ENCODE assay signal across 15 cellular contexts in genomic region chr6:37429352-37429750, GRCh38.
"Had no signal": no experiment of that assay in that cellular context is flagged by ENCODE, and none has a peak within 500 bp of the region (broad histone marks: within the 10 kb centered on the region; RNA-seq: fewer than 3 reads in every experiment).

No MANE protein-coding gene starts in this region.

- H3K4me3 Mint-ChIP-seq: activated CD4-positive, alpha-beta T cell treated with anti-CD3 and anti-CD28 coated beads, Interleukin-2, amount 10 ng/mL, durations not matched to agents 24 days and 14 days; activated CD8-positive, alpha-beta T cell treated with anti-CD3 and anti-CD28 coated beads, Interleukin-2, amount 10 ng/mL, durations not matched to agents 7 days and 5 days; activated naive CD8-positive, alpha-beta T cell; stimulated activated naive B cell treated with anti-CD40 and anti-IgM and Interleukin-4, amounts not matched to agents 10 μg/mL and 1 μg/mL and 100 μg/mL, for 72 hours had no signal

- H3K27ac ChIP-seq: thyroid gland had no signal

- DNase-seq: activated CD4-positive, alpha-beta T cell treated with anti-CD3 and anti-CD28 coated beads, Interleukin-2, amount 10 ng/mL, durations not matched to agents 24 days and 14 days; activated CD4-positive, CD25-positive, alpha-beta regulatory T cell; activated CD8-positive, alpha-beta memory T cell treated with anti-CD3 and anti-CD28 coated beads, Interleukin-2, amount 50 U/mL, for 4 hours; activated CD8-positive, alpha-beta T cell treated with anti-CD3 and anti-CD28 coated beads, Interleukin-2, amount 10 ng/mL, durations not matched to agents 7 days and 5 days; activated gamma-delta T cell; activated T-cell treated with anti-CD3 and anti-CD28 coated beads, Interleukin-2, amount 50 U/mL, for 48 hours; amniotic stem cell; caudate nucleus; islet precursor cell; midbrain; stimulated activated naive B cell treated with anti-CD40 and anti-IgM and Interleukin-4, amounts not matched to agents 10 μg/mL and 1 μg/mL and 100 μg/mL, for 72 hours; thyroid gland had no signal

- H3K27ac Mint-ChIP-seq: activated CD4-positive, alpha-beta T cell treated with anti-CD3 and anti-CD28 coated beads, Interleukin-2, amount 10 ng/mL, durations not matched to agents 24 days and 14 days; activated CD8-positive, alpha-beta T cell treated with anti-CD3 and anti-CD28 coated beads, Interleukin-2, amount 10 ng/mL, durations not matched to agents 7 days and 5 days; activated naive CD8-positive, alpha-beta T cell; stimulated activated naive B cell treated with anti-CD40 and anti-IgM and Interleukin-4, amounts not matched to agents 10 μg/mL and 1 μg/mL and 100 μg/mL, for 72 hours had no signal

- H3K9me3 ChIP-seq: thyroid gland had no signal

- H3K4me3 ChIP-seq: thyroid gland had no signal

- H3K27me3 ChIP-seq: thyroid gland had no signal

- H3K36me3 Mint-ChIP-seq: activated naive CD8-positive, alpha-beta T cell had no signal

- ATAC-seq: activated CD8-positive, alpha-beta T cell treated with anti-CD3 and anti-CD28 coated beads, Interleukin-2, amount 10 ng/mL, durations not matched to agents 7 days and 5 days; esophagus mucosa; left lobe of liver; stimulated activated naive B cell treated with anti-CD40 and anti-IgM and Interleukin-4, amounts not matched to agents 10 μg/mL and 1 μg/mL and 100 μg/mL, for 72 hours had no signal

- H3K36me3 ChIP-seq: thyroid gland had no signal
